Comparison of ENCODE assay signal across 10 cellular contexts in genomic region chr1:12438349-12438924, GRCh38.
DNase-seq lines count a peak whose midpoint lies in the region; ATAC-seq, FAIRE-seq and TF ChIP-seq lines count a peak whose summit lies in the region.
"Had no signal": no experiment of that assay in that cellular context is flagged by ENCODE, and none has a peak within 500 bp of the region (broad histone marks: within the 10 kb centered on the region; RNA-seq: fewer than 3 reads in every experiment).

No MANE protein-coding gene starts in this region.

- no peak for TF ChIP-seq CTCF in nephron progenitor cell (IDR thresholded peaks at IDR 0.05)

- H3K4me3 Mint-ChIP-seq in activated T-helper 1 cell treated with anti-CD3 and anti-CD28 coated beads, Interleukin-12 subunit alpha, Interleukin-12 subunit beta, Interleukin-2, Interleukin-4 antibody, amounts not matched to agents 30 ng/mL and 10 ng/mL and 1 ng/mL, durations not matched to agents 14 hours and 24 hours and 36 hours, result peak overlapping the region; percentile 60
- H3K4me3 Mint-ChIP-seq in nephron progenitor cell, result no peak overlapping the region

- peak; percentile 96 for FAIRE-seq in GM18507 (lab: Jason Lieb, UNC)

- peaks cover 7% of the 10 kb centered on the region for H3K27me3 Mint-ChIP-seq in activated T-helper 1 cell treated with anti-CD3 and anti-CD28 coated beads, Interleukin-12 subunit alpha, Interleukin-12 subunit beta, Interleukin-2, Interleukin-4 antibody, amounts not matched to agents 30 ng/mL and 10 ng/mL and 1 ng/mL, durations not matched to agents 14 hours and 24 hours and 36 hours (ENCODE audit: insufficient read depth)
- H3K27me3 Mint-ChIP-seq in nephron progenitor cell (ENCODE audit: low read depth, poor library complexity), result peaks cover 3% of the 10 kb centered on the region

- intact Hi-C loops in activated T-helper 1 cell treated with anti-CD3 and anti-CD28 coated beads, Interleukin-12 subunit alpha, Interleukin-12 subunit beta, Interleukin-2, Interleukin-4 antibody, amounts not matched to agents 30 ng/mL and 10 ng/mL and 1 ng/mL, durations not matched to agents 14 hours and 24 hours and 36 hours (cut with micrococcal nuclease), result loop anchor here (1.0 to 5.0 kb wide), 8 partner anchors 11 to 631 kb away; partner anchors contain the start of genes CLCN6 and MTHFR

- H3K27ac Mint-ChIP-seq in activated T-helper 1 cell treated with anti-CD3 and anti-CD28 coated beads, Interleukin-12 subunit alpha, Interleukin-12 subunit beta, Interleukin-2, Interleukin-4 antibody, amounts not matched to agents 30 ng/mL and 10 ng/mL and 1 ng/mL, durations not matched to agents 14 hours and 24 hours and 36 hours, result peak overlapping the region; percentile 86
- peak overlapping the region; percentile 3 for H3K27ac Mint-ChIP-seq in nephron progenitor cell

- CTCF ChIA-PET in HEK293T (lab: Yijun Ruan, JAX), result no interaction called here

- peaks cover 10% of the 10 kb centered on the region for H3K9me3 Mint-ChIP-seq in activated T-helper 1 cell treated with anti-CD3 and anti-CD28 coated beads, Interleukin-12 subunit alpha, Interleukin-12 subunit beta, Interleukin-2, Interleukin-4 antibody, amounts not matched to agents 30 ng/mL and 10 ng/mL and 1 ng/mL, durations not matched to agents 14 hours and 24 hours and 36 hours
- H3K9me3 Mint-ChIP-seq in nephron progenitor cell, result peaks cover 20% of the 10 kb centered on the region

- DNase-seq in GM18507 (ENCODE audit: extremely low spot score, insufficient read length, low read depth), result peak; percentile 40
- peak; percentile 49 for DNase-seq in activated T-helper 1 cell treated with anti-CD3 and anti-CD28 coated beads, Interleukin-12 subunit alpha, Interleukin-12 subunit beta, Interleukin-2, Interleukin-4 antibody, amounts not matched to agents 30 ng/mL and 10 ng/mL and 1 ng/mL, durations not matched to agents 14 hours and 24 hours and 36 hours (ENCODE audit: low spot score)
- DNase-seq in nephron progenitor cell, result no peak
- DNase-seq in NCI-H524 treated with DMSO at 0.1 percent for 48 hours (lab: John Stamatoyannopoulos, UW), result no peak
- DNase-seq in HEK293T (ENCODE audit: extremely low spot score), result no peak
- DNase-seq in NCI-H510A treated with DMSO at 0.1 percent for 48 hours (lab: John Stamatoyannopoulos, UW), result no peak
- DNase-seq: left cardiac atrium, NCI-H1048 had no signal

- peak; percentile 35 for ATAC-seq in HG03469 (IDR thresholded peaks at IDR 0.05; ENCODE audit: unreplicated experiment)
- no peak for ATAC-seq in HG02571 (IDR thresholded peaks at IDR 0.05; ENCODE audit: unreplicated experiment)

- POLR2A ChIA-PET in HEK293T (lab: Yijun Ruan, JAX), result no interaction called here

- peaks cover 32% of the 10 kb centered on the region for H3K36me3 Mint-ChIP-seq in activated T-helper 1 cell treated with anti-CD3 and anti-CD28 coated beads, Interleukin-12 subunit alpha, Interleukin-12 subunit beta, Interleukin-2, Interleukin-4 antibody, amounts not matched to agents 30 ng/mL and 10 ng/mL and 1 ng/mL, durations not matched to agents 14 hours and 24 hours and 36 hours (ENCODE audit: low read depth)
- peaks cover 47% of the 10 kb centered on the region for H3K36me3 Mint-ChIP-seq in nephron progenitor cell (ENCODE audit: low read depth)

- H3K4me1 Mint-ChIP-seq in activated T-helper 1 cell treated with anti-CD3 and anti-CD28 coated beads, Interleukin-12 subunit alpha, Interleukin-12 subunit beta, Interleukin-2, Interleukin-4 antibody, amounts not matched to agents 30 ng/mL and 10 ng/mL and 1 ng/mL, durations not matched to agents 14 hours and 24 hours and 36 hours (ENCODE audit: low read depth), result peaks cover 81% of the 10 kb centered on the region
- peaks cover 52% of the 10 kb centered on the region for H3K4me1 Mint-ChIP-seq in nephron progenitor cell

TF ChIP-seq in HEK293T, 16 proteins besides CTCF, POLR2A, EP300 and RAD21:
- TF ChIP-seq FOXK2 (IDR thresholded peaks at IDR 0.05) (no peak), CTBP1 (IDR thresholded peaks at IDR 0.05; ENCODE audit: borderline replicate concordance) (no peak), ARNT (IDR thresholded peaks at IDR 0.05) (no peak), HDGF (IDR thresholded peaks at IDR 0.05; ENCODE audit: borderline replicate concordance) (no peak), L3MBTL2 (conservative IDR thresholded peaks at IDR 0.05) (no peak), TARDBP (IDR thresholded peaks at IDR 0.05) (no peak), ZNF384 (IDR thresholded peaks at IDR 0.05) (no peak)

Comparison
In these comparisons a context has a peak if more than half of its experiments do, and no peak if none do; other contexts are left out.
1. DNase-seq: peak in GM18507 (single experiment) and activated T-helper 1 cell treated with anti-CD3 and anti-CD28 coated beads, Interleukin-12 subunit alpha, Interleukin-12 subunit beta, Interleukin-2, Interleukin-4 antibody, amounts not matched to agents 30 ng/mL and 10 ng/mL and 1 ng/mL, durations not matched to agents 14 hours and 24 hours and 36 hours (single experiment); none in nephron progenitor cell (single experiment), NCI-H524 treated with DMSO at 0.1 percent for 48 hours (single experiment), HEK293T (single experiment) and NCI-H510A treated with DMSO at 0.1 percent for 48 hours (single experiment).